Comparison of ENCODE assay signal across 1 cellular context in genomic region chr12:85681333-85681732, GRCh38.
TF ChIP-seq lines count a peak whose summit lies in the region.

No MANE protein-coding gene starts in this region.

TF ChIP-seq in GM23338, 12 proteins besides CTCF, POLR2A, EP300 and RAD21 (continued from another document):
- TF ChIP-seq, protein P1, sequence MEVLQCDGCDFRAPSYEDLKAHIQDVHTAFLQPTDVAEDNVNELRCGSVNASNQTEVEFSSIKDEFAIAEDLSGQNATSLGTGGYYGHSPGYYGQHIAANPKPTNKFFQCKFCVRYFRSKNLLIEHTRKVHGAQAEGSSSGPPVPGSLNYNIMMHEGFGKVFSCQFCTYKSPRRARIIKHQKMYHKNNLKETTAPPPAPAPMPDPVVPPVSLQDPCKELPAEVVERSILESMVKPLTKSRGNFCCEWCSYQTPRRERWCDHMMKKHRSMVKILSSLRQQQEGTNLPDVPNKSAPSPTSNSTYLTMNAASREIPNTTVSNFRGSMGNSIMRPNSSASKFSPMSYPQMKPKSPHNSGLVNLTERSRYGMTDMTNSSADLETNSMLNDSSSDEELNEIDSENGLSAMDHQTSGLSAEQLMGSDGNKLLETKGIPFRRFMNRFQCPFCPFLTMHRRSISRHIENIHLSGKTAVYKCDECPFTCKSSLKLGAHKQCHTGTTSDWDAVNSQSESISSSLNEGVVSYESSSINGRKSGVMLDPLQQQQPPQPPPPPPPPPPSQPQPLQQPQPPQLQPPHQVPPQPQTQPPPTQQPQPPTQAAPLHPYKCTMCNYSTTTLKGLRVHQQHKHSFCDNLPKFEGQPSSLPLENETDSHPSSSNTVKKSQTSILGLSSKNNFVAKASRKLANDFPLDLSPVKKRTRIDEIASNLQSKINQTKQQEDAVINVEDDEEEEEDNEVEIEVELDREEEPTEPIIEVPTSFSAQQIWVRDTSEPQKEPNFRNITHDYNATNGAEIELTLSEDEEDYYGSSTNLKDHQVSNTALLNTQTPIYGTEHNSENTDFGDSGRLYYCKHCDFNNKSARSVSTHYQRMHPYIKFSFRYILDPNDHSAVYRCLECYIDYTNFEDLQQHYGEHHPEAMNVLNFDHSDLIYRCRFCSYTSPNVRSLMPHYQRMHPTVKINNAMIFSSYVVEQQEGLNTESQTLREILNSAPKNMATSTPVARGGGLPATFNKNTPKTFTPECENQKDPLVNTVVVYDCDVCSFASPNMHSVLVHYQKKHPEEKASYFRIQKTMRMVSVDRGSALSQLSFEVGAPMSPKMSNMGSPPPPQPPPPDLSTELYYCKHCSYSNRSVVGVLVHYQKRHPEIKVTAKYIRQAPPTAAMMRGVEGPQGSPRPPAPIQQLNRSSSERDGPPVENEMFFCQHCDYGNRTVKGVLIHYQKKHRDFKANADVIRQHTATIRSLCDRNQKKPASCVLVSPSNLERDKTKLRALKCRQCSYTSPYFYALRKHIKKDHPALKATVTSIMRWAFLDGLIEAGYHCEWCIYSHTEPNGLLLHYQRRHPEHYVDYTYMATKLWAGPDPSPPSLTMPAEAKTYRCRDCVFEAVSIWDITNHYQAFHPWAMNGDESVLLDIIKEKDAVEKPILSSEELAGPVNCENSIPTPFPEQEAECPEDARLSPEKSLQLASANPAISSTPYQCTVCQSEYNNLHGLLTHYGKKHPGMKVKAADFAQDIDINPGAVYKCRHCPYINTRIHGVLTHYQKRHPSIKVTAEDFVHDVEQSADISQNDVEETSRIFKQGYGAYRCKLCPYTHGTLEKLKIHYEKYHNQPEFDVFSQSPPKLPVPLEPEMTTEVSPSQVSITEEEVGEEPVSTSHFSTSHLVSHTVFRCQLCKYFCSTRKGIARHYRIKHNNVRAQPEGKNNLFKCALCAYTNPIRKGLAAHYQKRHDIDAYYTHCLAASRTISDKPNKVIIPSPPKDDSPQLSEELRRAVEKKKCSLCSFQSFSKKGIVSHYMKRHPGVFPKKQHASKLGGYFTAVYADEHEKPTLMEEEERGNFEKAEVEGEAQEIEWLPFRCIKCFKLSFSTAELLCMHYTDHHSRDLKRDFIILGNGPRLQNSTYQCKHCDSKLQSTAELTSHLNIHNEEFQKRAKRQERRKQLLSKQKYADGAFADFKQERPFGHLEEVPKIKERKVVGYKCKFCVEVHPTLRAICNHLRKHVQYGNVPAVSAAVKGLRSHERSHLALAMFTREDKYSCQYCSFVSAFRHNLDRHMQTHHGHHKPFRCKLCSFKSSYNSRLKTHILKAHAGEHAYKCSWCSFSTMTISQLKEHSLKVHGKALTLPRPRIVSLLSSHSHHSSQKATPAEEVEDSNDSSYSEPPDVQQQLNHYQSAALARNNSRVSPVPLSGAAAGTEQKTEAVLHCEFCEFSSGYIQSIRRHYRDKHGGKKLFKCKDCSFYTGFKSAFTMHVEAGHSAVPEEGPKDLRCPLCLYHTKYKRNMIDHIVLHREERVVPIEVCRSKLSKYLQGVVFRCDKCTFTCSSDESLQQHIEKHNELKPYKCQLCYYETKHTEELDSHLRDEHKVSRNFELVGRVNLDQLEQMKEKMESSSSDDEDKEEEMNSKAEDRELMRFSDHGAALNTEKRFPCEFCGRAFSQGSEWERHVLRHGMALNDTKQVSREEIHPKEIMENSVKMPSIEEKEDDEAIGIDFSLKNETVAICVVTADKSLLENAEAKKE (CRISPR knock-in tag; IDR thresholded peaks at IDR 0.05), result no peak
- TF ChIP-seq ZNF114 (CRISPR knock-in tag; IDR thresholded peaks at IDR 0.05), result no peak
- no peak for TF ChIP-seq EZH2phosphoT487 (IDR thresholded peaks at IDR 0.05; ENCODE audit: unreplicated experiment)
- TF ChIP-seq REST (IDR thresholded peaks at IDR 0.05; ENCODE audit: unreplicated experiment), result no peak
- no peak for TF ChIP-seq CREB1 (CRISPR knock-in tag; IDR thresholded peaks at IDR 0.05; ENCODE audit: low read depth)
- no peak for TF ChIP-seq NANOG (IDR thresholded peaks at IDR 0.05; ENCODE audit: borderline replicate concordance)
- no peak for TF ChIP-seq POLR2AphosphoS5 (IDR thresholded peaks at IDR 0.05; ENCODE audit: low read depth)
- TF ChIP-seq, protein P2, sequence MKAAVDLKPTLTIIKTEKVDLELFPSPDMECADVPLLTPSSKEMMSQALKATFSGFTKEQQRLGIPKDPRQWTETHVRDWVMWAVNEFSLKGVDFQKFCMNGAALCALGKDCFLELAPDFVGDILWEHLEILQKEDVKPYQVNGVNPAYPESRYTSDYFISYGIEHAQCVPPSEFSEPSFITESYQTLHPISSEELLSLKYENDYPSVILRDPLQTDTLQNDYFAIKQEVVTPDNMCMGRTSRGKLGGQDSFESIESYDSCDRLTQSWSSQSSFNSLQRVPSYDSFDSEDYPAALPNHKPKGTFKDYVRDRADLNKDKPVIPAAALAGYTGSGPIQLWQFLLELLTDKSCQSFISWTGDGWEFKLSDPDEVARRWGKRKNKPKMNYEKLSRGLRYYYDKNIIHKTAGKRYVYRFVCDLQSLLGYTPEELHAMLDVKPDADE (IDR thresholded peaks at IDR 0.05), result no peak
- no peak for TF ChIP-seq ZNF331 (CRISPR knock-in tag; IDR thresholded peaks at IDR 0.05; ENCODE audit: low read depth)
